ENCODE assay signal across 25 cellular contexts in genomic region chr6:129946439-129947140, GRCh38.
DNase-seq lines count a peak whose midpoint lies in the region; ATAC-seq and TF ChIP-seq lines count a peak whose summit lies in the region.
"Had no signal": no experiment of that assay in that cellular context is flagged by ENCODE, and none has a peak within 500 bp of the region (broad histone marks: within the 10 kb centered on the region; RNA-seq: fewer than 3 reads in every experiment).

No MANE protein-coding gene starts in this region.

- ATAC-seq in PC-3: no peak
- no peak for ATAC-seq in gastroesophageal sphincter
- ATAC-seq: Right ventricle myocardium inferior, sciatic nerve had no signal

- H3K4me3 Mint-ChIP-seq in mesothelial cell of epicardium: no peak overlapping the region

- no peaks in the 10 kb centered on the region for H3K9me3 Mint-ChIP-seq in mesothelial cell of epicardium

- peaks cover 23% of the 10 kb centered on the region for H3K4me1 Mint-ChIP-seq in mesothelial cell of epicardium

- H3K4me3 ChIP-seq in ectodermal cell (ENCODE audit: insufficient read depth, low read depth, low read length): no peak overlapping the region
- H3K4me3 ChIP-seq in PC-3 (ENCODE audit: low read length): no peak overlapping the region
- H3K4me3 ChIP-seq in gastroesophageal sphincter: no peak overlapping the region
- H3K4me3 ChIP-seq: lung, suprapubic skin had no signal

- CTCF ChIA-PET in PC-3 (lab: Charles Lee): no interaction called here

- no peak overlapping the region for H3K4me2 ChIP-seq in PC-3 (ENCODE audit: low read length)

- H2AFZ ChIP-seq in PC-3 (ENCODE audit: low read length): no peak overlapping the region

- peak; percentile 50 for DNase-seq in ELF-1 (ENCODE audit: low read depth, low spot score)
- DNase-seq in mesothelial cell of epicardium (ENCODE audit: low spot score in 2 of 2, unreplicated experiment in 2 of 2): no peak
- DNase-seq in HuH-7 (ENCODE audit: low spot score): no peak
- DNase-seq in NCI-H2107 (lab: John Stamatoyannopoulos, UW): no peak
- no peak for DNase-seq in PC-3
- DNase-seq: activated CD4-positive, alpha-beta T cell treated with anti-CD3 and anti-CD28 coated beads, Interleukin-2, amount 50 U/mL, for 1 hour; activated naive CD4-positive, alpha-beta T cell treated with anti-CD3 and anti-CD28 coated beads, Interleukin-2, amount 50 U/mL, for 16 hours; amniotic stem cell; C1 segment of cervical spinal cord; effector CD4-positive, alpha-beta T cell; glutamatergic neuron; GOT3; NCI-H1417 treated with DMSO at 0.1 percent for 48 hours; NCI-H2081 treated with DMSO at 0.1 percent for 48 hours; OCI-M1; stimulated activated naive CD4-positive, alpha-beta T cell; T-helper 9 cell had no signal

- no peak for TF ChIP-seq RAD21 in Ishikawa (IDR thresholded peaks at IDR 0.05; ENCODE audit: low read depth)

- no peak for TF ChIP-seq CTCF in mesothelial cell of epicardium (IDR thresholded peaks at IDR 0.05; ENCODE audit: unreplicated experiment)
- TF ChIP-seq CTCF in PC-3 (conservative IDR thresholded peaks at IDR 0.05; ENCODE audit: low read depth, low read length): no peak
- no peak for TF ChIP-seq CTCF in gastroesophageal sphincter (IDR thresholded peaks at IDR 0.05)

- POLR2A ChIA-PET in PC-3 (lab: Charles Lee; ENCODE audit: unreplicated experiment): no interaction called here

- H3K9ac ChIP-seq in PC-3 (ENCODE audit: low read length): no peak overlapping the region

- no peaks in the 10 kb centered on the region for H3K9me3 ChIP-seq in ectodermal cell (ENCODE audit: control insufficient read depth, low read length)
- H3K9me3 ChIP-seq in PC-3 (ENCODE audit: low read length): no peaks in the 10 kb centered on the region
- peaks cover 0 to 6% (median 0%) of the 10 kb centered on the region in 3 donors for H3K9me3 ChIP-seq in gastroesophageal sphincter
- H3K9me3 ChIP-seq: suprapubic skin had no signal

- no peaks in the 10 kb centered on the region for H3K36me3 ChIP-seq in ectodermal cell (ENCODE audit: control insufficient read depth, insufficient read depth, low read length)
- H3K36me3 ChIP-seq in PC-3 (ENCODE audit: low read depth, low read length): no peaks in the 10 kb centered on the region
- H3K36me3 ChIP-seq in gastroesophageal sphincter: no peaks in the 10 kb centered on the region
- H3K36me3 ChIP-seq: suprapubic skin had no signal

- H3K27ac ChIP-seq in ectodermal cell (ENCODE audit: insufficient read depth, low read depth, low read length, poor library complexity, severe bottlenecking) (peak overlapping the region; percentile 9), PC-3 (ENCODE audit: low read length) (no peak overlapping the region), gastroesophageal sphincter (no peak overlapping the region)
- H3K27ac ChIP-seq: suprapubic skin, VCaP had no signal

- H3K4me1 ChIP-seq in ectodermal cell (ENCODE audit: control insufficient read depth, insufficient read depth, low read length) (peaks cover 5% of the 10 kb centered on the region), PC-3 (ENCODE audit: insufficient read depth, low read length) (no peaks in the 10 kb centered on the region), gastroesophageal sphincter (no peaks in the 10 kb centered on the region)
- H3K4me1 ChIP-seq: suprapubic skin had no signal

- no peaks in the 10 kb centered on the region for H3K36me3 Mint-ChIP-seq in mesothelial cell of epicardium

- H4K20me1 ChIP-seq in PC-3 (ENCODE audit: low read length): no peaks in the 10 kb centered on the region

- no TSS peak for BruUV-seq in PC-3 (replicated peaks; lab: Mats Ljungman, UMichigan)

- H3F3A ChIP-seq in PC-3 (ENCODE audit: low read length, unreplicated experiment): no peaks in the 10 kb centered on the region

- 58 to 64% methylated on average over 9 of the region's 9 CpGs for WGBS in ectodermal cell, 2 experiments
- 57 to 64% methylated on average over 5 to 9 of the region's 9 CpGs for WGBS in gastroesophageal sphincter (ENCODE audit: low coverage in 1 of 2), 2 donors

- no peak for TF ChIP-seq POLR2A in gastroesophageal sphincter (IDR thresholded peaks at IDR 0.05)

- intact Hi-C loops in PC-3 (cut with micrococcal nuclease): no loop called here

- no peaks in the 10 kb centered on the region for H3K9me2 ChIP-seq in PC-3 (replicated peaks; ENCODE audit: low read length)

- no peaks in the 10 kb centered on the region for H3K27me3 ChIP-seq in ectodermal cell (ENCODE audit: control insufficient read depth, insufficient read depth, low read length, poor library complexity, severe bottlenecking)
- no peaks in the 10 kb centered on the region for H3K27me3 ChIP-seq in PC-3 (ENCODE audit: low read length)
- peaks cover 4% of the 10 kb centered on the region for H3K27me3 ChIP-seq in gastroesophageal sphincter
- H3K27me3 ChIP-seq: suprapubic skin had no signal

- peak overlapping the region; percentile 91 for H3K27ac Mint-ChIP-seq in mesothelial cell of epicardium

- TF ChIP-seq EP300 in Ishikawa (IDR thresholded peaks at IDR 0.05; ENCODE audit: borderline replicate concordance): no peak
- no peak for TF ChIP-seq EP300 in gastroesophageal sphincter (IDR thresholded peaks at IDR 0.05)

- H3K79me2 ChIP-seq in PC-3 (ENCODE audit: low read length): no peaks in the 10 kb centered on the region

- H3K27me3 Mint-ChIP-seq in mesothelial cell of epicardium (ENCODE audit: low read depth): no peaks in the 10 kb centered on the region

TF ChIP-seq in Ishikawa, 13 proteins besides CTCF, POLR2A, EP300 and RAD21:
- TF ChIP-seq TEAD4 (IDR thresholded peaks at IDR 0.05) (peak; percentile 15; the same call in 1 of the 2 replicates), REST (IDR thresholded peaks at IDR 0.05; ENCODE audit: low read depth) (no peak), ZBTB7A (IDR thresholded peaks at IDR 0.05; ENCODE audit: low read depth) (no peak), FOXM1 (IDR thresholded peaks at IDR 0.05; ENCODE audit: borderline replicate concordance, low read depth) (no peak)
